In genomic region chr20:44208770-44209169, GRCh38 we compare ENCODE assay signal across 1 cellular context.
TF ChIP-seq lines count a peak whose summit lies in the region.

No MANE protein-coding gene starts in this region.

TF ChIP-seq in H1, 55 proteins besides CTCF, POLR2A, EP300 and RAD21 (continued from another document):
- no peak for TF ChIP-seq CTBP2 (IDR thresholded peaks at IDR 0.05; ENCODE audit: borderline replicate concordance, insufficient read depth, insufficient read length, low read length)
- no peak for TF ChIP-seq HDAC6 (IDR thresholded peaks at IDR 0.05; ENCODE audit: low read depth, low read length)
- TF ChIP-seq BCL11A (IDR thresholded peaks at IDR 0.05; ENCODE audit: low read depth in 2 of 2, low read length in 2 of 2) = no peak
- TF ChIP-seq ZNF274 (IDR thresholded peaks at IDR 0.05; ENCODE audit: borderline replicate concordance, extremely low read depth, low read length) = no peak
- TF ChIP-seq TEAD4 (IDR thresholded peaks at IDR 0.05; ENCODE audit: low read depth, low read length) = no peak
